Comparison of ENCODE assay signal across 8 cellular contexts in genomic region chr12:6450091-6450868, GRCh38. TPM values are rescaled to one million over a fixed set of nuclear protein-coding genes. Genes with fewer than 3 reads are reported as not detected.
DNase-seq lines count a peak whose midpoint lies in the region; ATAC-seq and TF ChIP-seq lines count a peak whose summit lies in the region.

No MANE protein-coding gene starts in this region.

- DNase-seq in cardiac septum (ENCODE audit: low spot score) = peak; percentile 65
- DNase-seq in Right ventricle myocardium inferior (ENCODE audit: missing footprints) = no peak
- DNase-seq in caudate nucleus (lab: John Stamatoyannopoulos, UW) = no peak
- no peak for DNase-seq in uterus
- DNase-seq in cerebellar cortex (ENCODE audit: low spot score) = no peak
- no peak for DNase-seq in NCI-H187 treated with DMSO at 0.1 percent for 48 hours (lab: John Stamatoyannopoulos, UW)
- DNase-seq in SKM-1 treated with dmso at 0.1 percent for 144 hours (lab: John Stamatoyannopoulos, UW; ENCODE audit: unreplicated experiment) = no peak

- H3K9me3 ChIP-seq in muscle layer of duodenum (ENCODE audit: control insufficient read depth in 1 of 2, low read length in 2 of 2) (no peaks in the 10 kb centered on the region), uterus (no peaks in the 10 kb centered on the region)

- H3K36me3 ChIP-seq in muscle layer of duodenum (ENCODE audit: control insufficient read depth in 1 of 2, insufficient read depth in 2 of 2, low read length in 2 of 2) (peaks cover 17 to 26% of the 10 kb centered on the region in 2 donors), uterus (no peaks in the 10 kb centered on the region)

- H3K4me3 ChIP-seq in muscle layer of duodenum (ENCODE audit: low read depth in 1 of 2, low read length in 2 of 2) (peak overlapping the region; percentile 77 to 97), uterus (peak overlapping the region; percentile 55 to 80)

- intact Hi-C loops in cardiac septum (cut with DNase I) = loop anchor here (2.0 to 5.0 kb wide), 2 partner anchors 43 to 113 kb away; partner anchors contain the start of gene MRPL51
- intact Hi-C loops in Right ventricle myocardium inferior (cut with DNase I) = loop anchor here (5.0 kb wide), 1 partner anchor 113 kb away; no protein-coding TSS in a partner anchor
- intact Hi-C loops in uterus (cut with DNase I; ENCODE audit: low total_unique reads) = no loop called here

- peak overlapping the region; percentile 91 for H3K27ac ChIP-seq in caudate nucleus (ENCODE audit: low read depth, low read length)
- H3K27ac ChIP-seq in muscle layer of duodenum (ENCODE audit: low read length) = peak overlapping the region; percentile 97
- H3K27ac ChIP-seq in uterus = peak overlapping the region; percentile 92 to 98

- TF ChIP-seq CTCF in uterus (IDR thresholded peaks at IDR 0.05) = no peak

- no peak for ATAC-seq in Right ventricle myocardium inferior

- TF ChIP-seq POLR2A in uterus (IDR thresholded peaks at IDR 0.05) = no peak

- H3K27me3 ChIP-seq in muscle layer of duodenum (ENCODE audit: low read depth, low read length) (no peaks in the 10 kb centered on the region), uterus (no peaks in the 10 kb centered on the region)

- H3K4me1 ChIP-seq in muscle layer of duodenum (ENCODE audit: control insufficient read depth in 1 of 2, insufficient read depth in 2 of 2, low read length in 2 of 2) (peaks cover 14 to 31% of the 10 kb centered on the region in 2 donors), uterus (peaks cover 9 to 15% of the 10 kb centered on the region in 2 donors)

RNA-seq across cellular contexts. Expression of gene TAPBPL, which starts 1.6 kb away (rescaled TPM):
- total RNA-seq in cardiac septum (17.2 TPM), Right ventricle myocardium inferior (15.7 TPM), uterus (10 to 100 TPM in 3 of 4 donors, 1 to 10 TPM in 1; 10.0 to 25.7 (median 17.1) TPM)

RNA-seq across cellular contexts. Expression of gene CD27, which starts 5.5 kb away (rescaled TPM):
- not detected for total RNA-seq in cardiac septum
- not detected for total RNA-seq in Right ventricle myocardium inferior
- total RNA-seq in uterus = 1 to 10 TPM in 1 of 4 donors, under 1 TPM in 1, not detected in 2; 0.35 to 1.4 TPM

RNA-seq across cellular contexts. Expression of gene VAMP1, which starts 20.2 kb away (rescaled TPM):
- total RNA-seq in cardiac septum = 4.1 TPM
- total RNA-seq in Right ventricle myocardium inferior = 4.2 TPM
- 10 to 100 TPM in 1 of 4 donors, 1 to 10 TPM in 3; 1.0 to 17.7 (median 6.8) TPM for total RNA-seq in uterus

RNA-seq across cellular contexts. Expression of gene MRPL51, which starts 42.8 kb away (rescaled TPM):
- total RNA-seq in cardiac septum = 174 TPM
- 278 TPM for total RNA-seq in Right ventricle myocardium inferior
- 10 to 100 TPM; 14.1 to 83.7 (median 36.4) TPM for total RNA-seq in uterus

RNA-seq across cellular contexts. Expression of gene NCAPD2, which starts 43.6 kb away (rescaled TPM):
- 12.0 TPM for total RNA-seq in cardiac septum
- 11.6 TPM for total RNA-seq in Right ventricle myocardium inferior
- total RNA-seq in uterus = 100 to 1,000 TPM in 1 of 4 donors, 10 to 100 TPM in 2, 1 to 10 TPM in 1; 2.8 to 145 (median 19.3) TPM
